Comparison of ENCODE assay signal across 18 cellular contexts in the genomic region with DNA sequence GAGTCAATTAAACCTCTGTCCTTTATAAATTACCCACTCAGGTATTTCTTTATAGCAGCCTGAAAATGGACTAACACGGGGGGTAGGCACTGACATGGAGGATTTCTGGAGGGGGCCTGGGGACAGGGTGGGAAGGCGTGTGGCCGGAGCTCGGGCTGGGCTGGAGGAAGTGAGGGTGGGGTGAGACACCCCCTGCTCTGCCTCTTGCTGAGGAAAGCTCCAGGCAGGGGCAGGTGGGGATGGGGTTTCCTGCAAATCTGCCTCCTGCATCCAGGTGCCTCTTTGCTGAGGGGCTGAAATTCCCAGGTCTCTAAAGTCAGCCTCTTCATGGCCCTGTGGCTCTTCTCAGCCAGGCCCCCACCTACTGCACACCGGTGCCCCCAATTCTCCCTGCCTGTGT. TPM values are rescaled to one million over a fixed set of nuclear protein-coding genes. Genes with fewer than 3 reads are reported as not detected.
DNase-seq lines count a peak whose midpoint lies in the region; ATAC-seq and TF ChIP-seq lines count a peak whose summit lies in the region.
"Had no signal": no experiment of that assay in that cellular context is flagged by ENCODE, and none has a peak within 500 bp of the region (broad histone marks: within the 10 kb centered on the region; RNA-seq: fewer than 3 reads in every experiment).

No MANE protein-coding gene starts in this region.

- POLR2A ChIA-PET in activated CD8-positive, alpha-beta T cell treated with anti-CD3 and anti-CD28 coated beads for 36 hours (lab: Charles Lee), result no interaction called here

- no peak for ATAC-seq in left ventricle myocardium superior
- ATAC-seq in activated CD8-positive, alpha-beta T cell treated with anti-CD3 and anti-CD28 coated beads for 36 hours, result no peak

- H3K9me3 ChIP-seq in left ventricle myocardium inferior (replicated peaks), result no peaks in the 10 kb centered on the region
- no peaks in the 10 kb centered on the region for H3K9me3 ChIP-seq in sigmoid colon
- H3K9me3 ChIP-seq: BLaER1, Caco-2 had no signal

- H3K4me1 Mint-ChIP-seq in nephron progenitor cell, result peaks cover 17% of the 10 kb centered on the region
- H3K4me1 Mint-ChIP-seq in activated CD8-positive, alpha-beta T cell treated with anti-CD3 and anti-CD28 coated beads for 36 hours (ENCODE audit: low read depth), result no peaks in the 10 kb centered on the region
- H3K4me1 Mint-ChIP-seq: CD8-positive, alpha-beta memory T cell had no signal

- H3K27me3 Mint-ChIP-seq in nephron progenitor cell (ENCODE audit: low read depth, poor library complexity), result peaks cover 31% of the 10 kb centered on the region
- H3K27me3 Mint-ChIP-seq in activated CD8-positive, alpha-beta T cell treated with anti-CD3 and anti-CD28 coated beads for 36 hours, result peaks cover 6% of the 10 kb centered on the region

- H3K36me3 Mint-ChIP-seq in nephron progenitor cell (ENCODE audit: low read depth), result no peaks in the 10 kb centered on the region
- no peaks in the 10 kb centered on the region for H3K36me3 Mint-ChIP-seq in activated CD8-positive, alpha-beta T cell treated with anti-CD3 and anti-CD28 coated beads for 36 hours (ENCODE audit: low read depth)

- H3K4me1 ChIP-seq in left ventricle myocardium inferior, result no peaks in the 10 kb centered on the region
- H3K4me1 ChIP-seq in sigmoid colon, result no peaks in the 10 kb centered on the region
- H3K4me1 ChIP-seq: BLaER1, Caco-2 had no signal

- no peaks in the 10 kb centered on the region for H3K9me3 Mint-ChIP-seq in nephron progenitor cell
- H3K9me3 Mint-ChIP-seq in activated CD8-positive, alpha-beta T cell treated with anti-CD3 and anti-CD28 coated beads for 36 hours, result no peaks in the 10 kb centered on the region
- H3K9me3 Mint-ChIP-seq: CD8-positive, alpha-beta memory T cell; HFFc6 had no signal

- no peak for TF ChIP-seq EP300 in sigmoid colon (IDR thresholded peaks at IDR 0.05)

- intact Hi-C loops in left ventricle myocardium superior (cut with micrococcal nuclease) (no loop called here), left ventricle myocardium inferior (cut with micrococcal nuclease) (no loop called here), sigmoid colon (cut with DNase I) (no loop called here)
- intact Hi-C loops in activated CD8-positive, alpha-beta T cell treated with anti-CD3 and anti-CD28 coated beads for 36 hours (cut with micrococcal nuclease), result no loop called here

- H3K36me3 ChIP-seq in left ventricle myocardium inferior (no peaks in the 10 kb centered on the region), sigmoid colon (no peaks in the 10 kb centered on the region)
- H3K36me3 ChIP-seq: BLaER1 had no signal

- DNase-seq in left ventricle myocardium superior (peak; percentile 4), left ventricle myocardium inferior (no peak), nephron progenitor cell (no peak), sigmoid colon (peak; percentile 42), kidney glomerular epithelial cell (lab: John Stamatoyannopoulos, UW) (no peak), NCI-H526 treated with DMSO at 0.1 percent for 48 hours (lab: John Stamatoyannopoulos, UW) (no peak)
- no peak for DNase-seq in activated CD8-positive, alpha-beta T cell treated with anti-CD3 and anti-CD28 coated beads for 36 hours
- DNase-seq: 8988T; AML-193; Caco-2; CD8-positive, alpha-beta memory T cell; DMS53; GF-D8; HCEC 1CT; HFFc6 had no signal

- H3K4me3 Mint-ChIP-seq in nephron progenitor cell, result no peak overlapping the region
- H3K4me3 Mint-ChIP-seq in activated CD8-positive, alpha-beta T cell treated with anti-CD3 and anti-CD28 coated beads for 36 hours, result no peak overlapping the region
- H3K4me3 Mint-ChIP-seq: CD8-positive, alpha-beta memory T cell; HFFc6 had no signal

- WGBS in sigmoid colon, 2 donors, result 81 to 86% methylated on average over 5 of the region's 5 CpGs

- no peak for TF ChIP-seq CTCF in left ventricle myocardium inferior (IDR thresholded peaks at IDR 0.05; ENCODE audit: borderline replicate concordance)
- no peak for TF ChIP-seq CTCF in nephron progenitor cell (IDR thresholded peaks at IDR 0.05)
- TF ChIP-seq CTCF in sigmoid colon (IDR thresholded peaks at IDR 0.05), result no peak
- no peak for TF ChIP-seq CTCF in activated CD8-positive, alpha-beta T cell treated with anti-CD3 and anti-CD28 coated beads for 36 hours (IDR thresholded peaks at IDR 0.05)

- H3K4me3 ChIP-seq in left ventricle myocardium inferior (no peak overlapping the region), sigmoid colon (no peak overlapping the region)
- H3K4me3 ChIP-seq: BLaER1 had no signal

- H3K27ac ChIP-seq in left ventricle myocardium inferior (replicated peaks) (no peak overlapping the region), sigmoid colon (no peak overlapping the region)
- H3K27ac ChIP-seq: BLaER1, HL-60 had no signal

- H3K27me3 ChIP-seq in left ventricle myocardium inferior (ENCODE audit: low read depth) (peaks cover 41% of the 10 kb centered on the region), sigmoid colon (peaks cover 0 to 10% (median 0%) of the 10 kb centered on the region in 3 donors)
- H3K27me3 ChIP-seq: BLaER1 had no signal

- H3K27ac Mint-ChIP-seq in nephron progenitor cell, result peak overlapping the region; percentile 78
- H3K27ac Mint-ChIP-seq in activated CD8-positive, alpha-beta T cell treated with anti-CD3 and anti-CD28 coated beads for 36 hours, result no peak overlapping the region
- H3K27ac Mint-ChIP-seq: CD8-positive, alpha-beta memory T cell; HFFc6 had no signal

- no peak for TF ChIP-seq POLR2A in sigmoid colon (IDR thresholded peaks at IDR 0.05)

- CTCF ChIA-PET in activated CD8-positive, alpha-beta T cell treated with anti-CD3 and anti-CD28 coated beads for 36 hours (lab: Charles Lee), result no interaction called here

RNA-seq across cellular contexts. Expression of a gene that starts 25.7 kb away (rescaled TPM):
- total RNA-seq in left ventricle myocardium superior (not detected), left ventricle myocardium inferior (not detected), sigmoid colon (not detected)
- not detected for polyA plus RNA-seq in sigmoid colon
- not detected for total RNA-seq in activated CD8-positive, alpha-beta T cell treated with anti-CD3 and anti-CD28 coated beads for 36 hours
- total RNA-seq: Caco-2; CD8-positive, alpha-beta memory T cell; H4 had no signal
- polyA plus RNA-seq: CD8-positive, alpha-beta memory T cell had no signal

RNA-seq across cellular contexts. Expression of a gene that starts 30.1 kb away (rescaled TPM):
- 204 TPM for total RNA-seq in left ventricle myocardium superior
- total RNA-seq in left ventricle myocardium inferior, result 190 TPM
- 100 to 1,000 TPM; 235 to 376 (median 317) TPM for total RNA-seq in sigmoid colon
- 100 to 1,000 TPM; 238 to 458 (median 422) TPM for polyA plus RNA-seq in sigmoid colon
- total RNA-seq in activated CD8-positive, alpha-beta T cell treated with anti-CD3 and anti-CD28 coated beads for 36 hours, result 100 to 1,000 TPM; 107 to 120 TPM

Comparison
In these comparisons a context has a peak if more than half of its experiments do, and no peak if none do; other contexts are left out.
1. DNase-seq: peak in left ventricle myocardium superior (single experiment) and sigmoid colon (single experiment); none in left ventricle myocardium inferior (single experiment), nephron progenitor cell (single experiment), kidney glomerular epithelial cell (single experiment), NCI-H526 treated with DMSO at 0.1 percent for 48 hours (single experiment) and activated CD8-positive, alpha-beta T cell treated with anti-CD3 and anti-CD28 coated beads for 36 hours (single experiment).